ENCODE assay signal across 6 cellular contexts in genomic region chr19:49473501-49473867, GRCh38. TPM values are rescaled to one million over a fixed set of nuclear protein-coding genes. Genes with fewer than 3 reads are reported as not detected.
DNase-seq lines count a peak whose midpoint lies in the region; ATAC-seq and TF ChIP-seq lines count a peak whose summit lies in the region.
"Not testable (repeated sequence)": the region's sequence is repeated elsewhere in the genome, so short reads cannot be mapped to it uniquely, and the experiment has no call there.

No MANE protein-coding gene starts in this region.

- WGBS in adrenal gland, 4 donors = 63 to 71% (median 68%) methylated on average over 9 of the region's 9 CpGs

- H3K36me3 Mint-ChIP-seq in naive thymus-derived CD8-positive, alpha-beta T cell = peaks cover 10 to 36% (median 11%) of the 10 kb centered on the region in 3 donors

- POLR2A ChIA-PET in naive thymus-derived CD8-positive, alpha-beta T cell (lab: Charles Lee) = interaction anchor here (0.6 to 11.3 kb wide), 19 partner anchors 13 to 206 kb away, joined by 3 to 321 read pairs (median 4); partner anchors contain the start of genes ALDH16A1, PIH1D1 and RPL13A

- H4K20me1 ChIP-seq in DND-41 (ENCODE audit: insufficient read depth, low read length) = not testable (repeated sequence)

- peak overlapping the region; percentile 92 to 100 (median 98) for H3K27ac Mint-ChIP-seq in naive thymus-derived CD8-positive, alpha-beta T cell

- H3K27me3 ChIP-seq in DND-41 (ENCODE audit: insufficient read depth, low read length, poor library complexity); SJSA1 (replicated peaks); adrenal gland; thoracic aorta (replicated peaks; ENCODE audit: insufficient read depth): not testable (repeated sequence)

- peak overlapping the region; percentile 93 to 99 (median 96) for H3K4me3 Mint-ChIP-seq in naive thymus-derived CD8-positive, alpha-beta T cell

- intact Hi-C loops in adrenal gland (cut with DNase I) = not testable (repeated sequence)

- DNase-seq in DND-41; SJSA1 (ENCODE audit: low read depth in 1 of 2, low spot score in 2 of 2); adrenal gland; fibroblast of villous mesenchyme (ENCODE audit: low read depth); naive thymus-derived CD8-positive, alpha-beta T cell; thoracic aorta (ENCODE audit: low spot score): not testable (repeated sequence)

- not testable (repeated sequence) for H3K9me3 Mint-ChIP-seq in naive thymus-derived CD8-positive, alpha-beta T cell

- H3K4me3 ChIP-seq in DND-41 (ENCODE audit: low read depth in 1 of 2, low read length in 2 of 2) = peak overlapping the region; percentile 27 to 76; a peak in 3 of 4 replicates
- peak overlapping the region; percentile 53 for H3K4me3 ChIP-seq in SJSA1
- peak overlapping the region in 1 of 4 donors; percentile 73 for H3K4me3 ChIP-seq in adrenal gland
- peak overlapping the region; percentile 87 for H3K4me3 ChIP-seq in fibroblast of villous mesenchyme (ENCODE audit: low read depth, low read length)
- H3K4me3 ChIP-seq in thoracic aorta = peak overlapping the region; percentile 92

- H3K4me1 Mint-ChIP-seq in naive thymus-derived CD8-positive, alpha-beta T cell = peaks cover 29 to 74% (median 66%) of the 10 kb centered on the region in 4 donors

- peak overlapping the region; percentile 91 for H3K27ac ChIP-seq in DND-41 (ENCODE audit: low read length)
- H3K27ac ChIP-seq in SJSA1 = not testable (repeated sequence)
- peak overlapping the region in 3 of 5 donors; percentile 72 to 74 (median 73) for H3K27ac ChIP-seq in adrenal gland
- H3K27ac ChIP-seq in thoracic aorta = peak overlapping the region in 1 of 2 donors; percentile 71

- ATAC-seq in DND-41 (ENCODE audit: insufficient read depth, low read depth); naive thymus-derived CD8-positive, alpha-beta T cell; thoracic aorta (ENCODE audit: insufficient number of reproducible peaks, low FRiP score, low read depth): not testable (repeated sequence)

- H3K9me3 ChIP-seq in DND-41 (ENCODE audit: insufficient read depth, low read length, severe bottlenecking); SJSA1 (replicated peaks); adrenal gland (replicated peaks in 1 of 3); thoracic aorta: not testable (repeated sequence)

- H2AFZ ChIP-seq in DND-41 (ENCODE audit: low read depth, low read length) = peak overlapping the region; percentile 99

- peak overlapping the region; percentile 80 for H3K9ac ChIP-seq in DND-41 (ENCODE audit: low read depth, low read length)

- H3K79me2 ChIP-seq in DND-41 (ENCODE audit: insufficient read depth, low read length) = not testable (repeated sequence)

- H3K4me1 ChIP-seq in DND-41 (ENCODE audit: insufficient read depth, low read length) = peaks cover 30% of the 10 kb centered on the region
- H3K4me1 ChIP-seq in SJSA1 (replicated peaks); adrenal gland (replicated peaks in 1 of 2): not testable (repeated sequence)
- peaks cover 4 to 24% of the 10 kb centered on the region in 2 donors for H3K4me1 ChIP-seq in thoracic aorta (ENCODE audit: control insufficient read depth in 1 of 2, low read depth in 2 of 2)

- peak overlapping the region; percentile 98 for H3K4me2 ChIP-seq in DND-41 (ENCODE audit: insufficient read depth, low read length)

- not testable (repeated sequence) for TF ChIP-seq CTCF in DND-41 (IDR thresholded peaks at IDR 0.05; ENCODE audit: borderline replicate concordance, extremely low read depth, low read length, poor library complexity, severe bottlenecking); adrenal gland (IDR thresholded peaks at IDR 0.05); fibroblast of villous mesenchyme (IDR thresholded peaks at IDR 0.05; ENCODE audit: insufficient read depth, low read depth, low read length); thoracic aorta (IDR thresholded peaks at IDR 0.05)

- not testable (repeated sequence) for TF ChIP-seq POLR2A in adrenal gland (IDR thresholded peaks at IDR 0.05)

- H3K36me3 ChIP-seq in DND-41 (ENCODE audit: insufficient read depth, low read length) (peaks cover 24% of the 10 kb centered on the region), SJSA1 (peaks cover 11% of the 10 kb centered on the region)
- H3K36me3 ChIP-seq in adrenal gland (replicated peaks in 1 of 2); thoracic aorta: not testable (repeated sequence)

- H3K27me3 Mint-ChIP-seq in naive thymus-derived CD8-positive, alpha-beta T cell = not testable (repeated sequence)

RNA-seq across cellular contexts. Expression of gene FLT3LG, which starts 0.5 kb away (rescaled TPM):
- total RNA-seq in SJSA1 (2014; rRNA removed; shearing (Covaris generic)) = 0.95 TPM in 1 of 2 replicates, not detected in the other
- total RNA-seq in adrenal gland (10 to 100 TPM in 3 of 8 donors, 1 to 10 TPM in 5; 4.9 to 10.6 (median 8.7) TPM), fibroblast of villous mesenchyme (2.6 and 4.8 TPM in 2 replicates), thoracic aorta (1 to 10 TPM; 4.7 to 5.6 TPM)
- 10 to 100 TPM in 2 of 3 donors, 1 to 10 TPM in 1; 1.8 to 33.8 (median 24.7) TPM for polyA plus RNA-seq in adrenal gland
- 100 to 1,000 TPM; 106 to 112 TPM for total RNA-seq in naive thymus-derived CD8-positive, alpha-beta T cell
- 100 to 1,000 TPM; 108 to 205 (median 166) TPM for polyA plus RNA-seq in naive thymus-derived CD8-positive, alpha-beta T cell

RNA-seq across cellular contexts. Expression of gene RPL13A, which starts 13.9 kb away (rescaled TPM):
- total RNA-seq in SJSA1 (2014; rRNA removed; shearing (Covaris generic)) = 1,714 and 2,572 TPM in 2 replicates
- 1,000 to 10,000 TPM; 2,402 to 3,504 (median 2,561) TPM for total RNA-seq in adrenal gland
- polyA plus RNA-seq in adrenal gland = 1,000 to 10,000 TPM; 1,750 to 2,828 (median 2,567) TPM
- total RNA-seq in fibroblast of villous mesenchyme = 1,887 and 2,774 TPM in 2 replicates
- 1,000 to 10,000 TPM; 5,160 to 5,167 TPM for total RNA-seq in naive thymus-derived CD8-positive, alpha-beta T cell
- polyA plus RNA-seq in naive thymus-derived CD8-positive, alpha-beta T cell = 1,000 to 10,000 TPM; 3,162 to 3,664 (median 3,630) TPM
- 1,000 to 10,000 TPM in 1 of 2 donors, 100 to 1,000 TPM in 1; 996 to 1,451 TPM for total RNA-seq in thoracic aorta

RNA-seq across cellular contexts. Expression of gene ALDH16A1, which starts 20.5 kb away (rescaled TPM):
- total RNA-seq in SJSA1 (2014; rRNA removed; shearing (Covaris generic)) = 37.5 and 52.9 TPM in 2 replicates
- total RNA-seq in adrenal gland = 10 to 100 TPM; 23.8 to 47.8 (median 29.7) TPM
- 10 to 100 TPM in 2 of 3 donors, 1 to 10 TPM in 1; 3.6 to 95.5 (median 86.7) TPM for polyA plus RNA-seq in adrenal gland
- total RNA-seq in fibroblast of villous mesenchyme = 17.7 and 40.6 TPM in 2 replicates
- 10 to 100 TPM; 44.3 to 44.4 TPM for total RNA-seq in naive thymus-derived CD8-positive, alpha-beta T cell
- polyA plus RNA-seq in naive thymus-derived CD8-positive, alpha-beta T cell = 10 to 100 TPM; 28.3 to 38.0 (median 30.1) TPM
- 10 to 100 TPM; 21.8 to 29.8 TPM for total RNA-seq in thoracic aorta

RNA-seq across cellular contexts. Expression of gene PIH1D1, which starts 21.9 kb away (rescaled TPM):
- 78.2 and 111 TPM in 2 replicates for total RNA-seq in SJSA1 (2014; rRNA removed; shearing (Covaris generic))
- total RNA-seq in adrenal gland (100 to 1,000 TPM in 3 of 8 donors, 10 to 100 TPM in 5; 63.1 to 131 (median 83.6) TPM), fibroblast of villous mesenchyme (91.1 and 107 TPM in 2 replicates), thoracic aorta (10 to 100 TPM; 60.2 to 95.4 TPM)
- polyA plus RNA-seq in adrenal gland = 100 to 1,000 TPM in 1 of 3 donors, 10 to 100 TPM in 2; 26.6 to 103 (median 72.3) TPM
- 100 to 1,000 TPM; 157 to 179 TPM for total RNA-seq in naive thymus-derived CD8-positive, alpha-beta T cell
- 10 to 100 TPM; 85.3 to 88.9 (median 86.7) TPM for polyA plus RNA-seq in naive thymus-derived CD8-positive, alpha-beta T cell

RNA-seq across cellular contexts. Expression of gene RPS11, which starts 22.8 kb away (rescaled TPM):
- total RNA-seq in SJSA1 (2014; rRNA removed; shearing (Covaris generic)) = 2,318 and 2,803 TPM in 2 replicates
- 1,000 to 10,000 TPM; 1,528 to 3,971 (median 2,289) TPM for total RNA-seq in adrenal gland
- 1,000 to 10,000 TPM; 2,684 to 4,591 (median 2,733) TPM for polyA plus RNA-seq in adrenal gland
- 1,679 and 1,912 TPM in 2 replicates for total RNA-seq in fibroblast of villous mesenchyme
- total RNA-seq in naive thymus-derived CD8-positive, alpha-beta T cell = 1,000 to 10,000 TPM; 3,084 to 3,152 TPM
- 1,000 to 10,000 TPM; 2,379 to 2,818 (median 2,600) TPM for polyA plus RNA-seq in naive thymus-derived CD8-positive, alpha-beta T cell
- 1,000 to 10,000 TPM; 1,371 to 2,401 TPM for total RNA-seq in thoracic aorta

Comparison
In these comparisons a context has a peak if more than half of its experiments do, and no peak if none do; other contexts are left out.
1. RNA of gene FLT3LG, which starts 0.5 kb away (total RNA-seq): 106 to 112 TPM in naive thymus-derived CD8-positive, alpha-beta T cell; 4.9 to 10.6 TPM in adrenal gland, 4.7 to 5.6 TPM in thoracic aorta, 2.6 to 4.8 TPM in fibroblast of villous mesenchyme and 0.95 TPM in SJSA1; every median in the first group is over 4 times any median in the second.